Comparison of ENCODE assay signal across 7 cellular contexts in genomic region chr10:131885391-131886165, GRCh38. TPM values are rescaled to one million over a fixed set of nuclear protein-coding genes. Genes with fewer than 3 reads are reported as not detected.
A peak's percentile ranks its signal among the peaks of the same experiment; 100 is the strongest.
DNase-seq lines count a peak whose midpoint lies in the region; ATAC-seq and TF ChIP-seq lines count a peak whose summit lies in the region.

No MANE protein-coding gene starts in this region.

- H3K14ac ChIP-seq in neuronal stem cell (ENCODE audit: low read length): no peak overlapping the region

- H2BK15ac ChIP-seq in neuronal stem cell (ENCODE audit: low read length): no peak overlapping the region

- H2BK120ac ChIP-seq in neuronal stem cell (ENCODE audit: low read depth, low read length): no peak overlapping the region

- H3K9ac ChIP-seq in OCI-LY1 (ENCODE audit: low read length) (no peak overlapping the region), fibroblast of lung (ENCODE audit: insufficient read depth, low read length) (no peak overlapping the region), neuronal stem cell (ENCODE audit: low read depth, low read length, poor library complexity) (no peak overlapping the region)

- H3K79me1 ChIP-seq in neuronal stem cell (ENCODE audit: low read depth, low read length): peaks cover 3% of the 10 kb centered on the region

- TF ChIP-seq POLR2A in suprapubic skin (IDR thresholded peaks at IDR 0.05): no peak

- H3K4me2 ChIP-seq in OCI-LY1 (ENCODE audit: low read length) (no peak overlapping the region), fibroblast of lung (ENCODE audit: extremely low read depth, insufficient read depth, low read length) (no peak overlapping the region), neuronal stem cell (ENCODE audit: insufficient read depth, low read length, poor library complexity, severe bottlenecking) (no peak overlapping the region)

- DNase-seq in activated T-cell treated with anti-CD3 and anti-CD28 coated beads, Interleukin-2, amount 50 U/mL, for 24 hours: peak; percentile 91
- peak; percentile 20 to 50 for DNase-seq in fibroblast of lung (ENCODE audit: low read depth in 2 of 2)
- DNase-seq in neuronal stem cell (ENCODE audit: low spot score): peak; percentile 53
- peak in 1 of 2 donors; percentile 78 for DNase-seq in suprapubic skin (ENCODE audit: low spot score in 2 of 2)

- no peak overlapping the region for H2AFZ ChIP-seq in OCI-LY1 (ENCODE audit: low read length)
- no peak overlapping the region for H2AFZ ChIP-seq in fibroblast of lung (ENCODE audit: low read length)
- H2AFZ ChIP-seq in neuronal stem cell (ENCODE audit: low read length): peak overlapping the region; percentile 74

- no peak overlapping the region for H2BK5ac ChIP-seq in neuronal stem cell (ENCODE audit: low read length)

- H2BK12ac ChIP-seq in neuronal stem cell (ENCODE audit: low read length): no peak overlapping the region

- peak overlapping the region; percentile 19 for H4K8ac ChIP-seq in neuronal stem cell (ENCODE audit: low read depth, low read length)

- ATAC-seq in GM18858 (IDR thresholded peaks at IDR 0.05; ENCODE audit: unreplicated experiment): peak; percentile 90
- ATAC-seq in HG02970 (IDR thresholded peaks at IDR 0.05; ENCODE audit: low FRiP score, unreplicated experiment): peak; percentile 76

- H3K27ac ChIP-seq in OCI-LY1 (ENCODE audit: low read depth, low read length, poor library complexity, severe bottlenecking) (no peak overlapping the region), fibroblast of lung (ENCODE audit: insufficient read depth, low read length) (no peak overlapping the region), neuronal stem cell (replicated peaks; ENCODE audit: low read length) (no peak overlapping the region), suprapubic skin (no peak overlapping the region)

- H3K27ac Mint-ChIP-seq in activated T-cell treated with anti-CD3 and anti-CD28 coated beads, Interleukin-2, amount 50 U/mL, for 24 hours: no peak overlapping the region

- peak overlapping the region; percentile 42 for H3K4ac ChIP-seq in neuronal stem cell (ENCODE audit: low read length)

- H3K4me1 ChIP-seq in OCI-LY1 (ENCODE audit: insufficient read depth, low read length, severe bottlenecking) (no peaks in the 10 kb centered on the region), fibroblast of lung (ENCODE audit: control insufficient read depth, extremely low read depth, insufficient read depth, low read length) (no peaks in the 10 kb centered on the region), neuronal stem cell (ENCODE audit: control insufficient read depth in 2 of 2, insufficient read depth in 1 of 2, low read depth in 1 of 2, low read length in 2 of 2) (peaks cover under 1 to 2% of the 10 kb centered on the region in 2 donors), suprapubic skin (peaks cover 6% of the 10 kb centered on the region)

- H3F3A ChIP-seq in OCI-LY1 (ENCODE audit: insufficient read depth, low read length): no peaks in the 10 kb centered on the region

- H4K20me1 ChIP-seq in OCI-LY1 (ENCODE audit: insufficient read depth, low read length) (no peaks in the 10 kb centered on the region), fibroblast of lung (ENCODE audit: control insufficient read depth, extremely low read depth, insufficient read depth, low read length) (no peaks in the 10 kb centered on the region)

- H3K27me3 Mint-ChIP-seq in activated T-cell treated with anti-CD3 and anti-CD28 coated beads, Interleukin-2, amount 50 U/mL, for 24 hours: peaks cover 5% of the 10 kb centered on the region

- no peaks in the 10 kb centered on the region for H3K9me2 ChIP-seq in OCI-LY1 (ENCODE audit: low read depth, low read length)

- no CpG with 5 or more reads among the region's 25 CpGs for WGBS in neuronal stem cell (ENCODE audit: extremely low coverage in 2 of 2, insufficient read length in 2 of 2, insufficient replicate concordance in 1 of 2), 2 donors
- 52% methylated on average over 9 of the region's 25 CpGs for WGBS in suprapubic skin

- H3K27me3 ChIP-seq in OCI-LY1 (ENCODE audit: insufficient read depth, low read length): no peaks in the 10 kb centered on the region; the same call in 1 of the 2 replicates
- H3K27me3 ChIP-seq in fibroblast of lung (ENCODE audit: control insufficient read depth, insufficient read depth, low read length): no peaks in the 10 kb centered on the region
- peaks cover 0 to 3% (median 3%) of the 10 kb centered on the region in 3 experiments for H3K27me3 ChIP-seq in neuronal stem cell (ENCODE audit: control insufficient read depth in 3 of 3, insufficient read depth in 3 of 3, low read depth in 1 of 3, low read length in 3 of 3)
- H3K27me3 ChIP-seq in suprapubic skin: peaks cover 8% of the 10 kb centered on the region

- H3K36me3 ChIP-seq in OCI-LY1 (ENCODE audit: insufficient read depth, low read length) (no peaks in the 10 kb centered on the region), fibroblast of lung (ENCODE audit: control insufficient read depth, insufficient read depth, low read length) (no peaks in the 10 kb centered on the region), neuronal stem cell (replicated peaks in 1 of 2; ENCODE audit: control insufficient read depth in 2 of 2, insufficient read depth in 2 of 2, low read length in 2 of 2) (peaks cover 0 to 2% of the 10 kb centered on the region in 2 donors), suprapubic skin (no peaks in the 10 kb centered on the region)

- peaks cover 3% of the 10 kb centered on the region for H3K9me3 Mint-ChIP-seq in activated T-cell treated with anti-CD3 and anti-CD28 coated beads, Interleukin-2, amount 50 U/mL, for 24 hours

- H3K36me3 Mint-ChIP-seq in activated T-cell treated with anti-CD3 and anti-CD28 coated beads, Interleukin-2, amount 50 U/mL, for 24 hours (ENCODE audit: low read depth): no peaks in the 10 kb centered on the region

- no peak for TF ChIP-seq EP300 in suprapubic skin (IDR thresholded peaks at IDR 0.05)

- H3K9me3 ChIP-seq in OCI-LY1 (ENCODE audit: low read length): 0 out of 2 replicates have a peak, but pooled peaks cover 3% of the 10 kb centered on the region
- H3K9me3 ChIP-seq in fibroblast of lung (ENCODE audit: control insufficient read depth, insufficient read depth, low read depth, low read length): no peaks in the 10 kb centered on the region
- H3K9me3 ChIP-seq in neuronal stem cell (replicated peaks in 1 of 2; ENCODE audit: control insufficient read depth in 2 of 2, insufficient read depth in 1 of 2, low read depth in 1 of 2, low read length in 2 of 2): peaks cover 0 to 18% of the 10 kb centered on the region in 2 donors
- H3K9me3 ChIP-seq in suprapubic skin: no peaks in the 10 kb centered on the region

- H3K18ac ChIP-seq in neuronal stem cell (ENCODE audit: low read length): no peak overlapping the region

- no peak overlapping the region for H3K4me3 Mint-ChIP-seq in activated T-cell treated with anti-CD3 and anti-CD28 coated beads, Interleukin-2, amount 50 U/mL, for 24 hours

- H2AK5ac ChIP-seq in neuronal stem cell (ENCODE audit: low read depth, low read length): peak overlapping the region; percentile 10

- H3K79me2 ChIP-seq in OCI-LY1 (ENCODE audit: insufficient read depth, low read length) (no peaks in the 10 kb centered on the region), fibroblast of lung (ENCODE audit: control insufficient read depth, insufficient read depth, low read length) (no peaks in the 10 kb centered on the region)

- H4K91ac ChIP-seq in neuronal stem cell (ENCODE audit: low read depth, low read length, poor library complexity): no peak overlapping the region

- H3K23ac ChIP-seq in neuronal stem cell (ENCODE audit: low read depth, low read length, poor library complexity): peak overlapping the region; percentile 73

- peak; percentile 86 for TF ChIP-seq CTCF in OCI-LY1 (IDR thresholded peaks at IDR 0.05; ENCODE audit: low read length)
- peak; percentile 87 to 92 for TF ChIP-seq CTCF in fibroblast of lung (conservative IDR thresholded peaks at IDR 0.05 in 1 of 2, IDR thresholded peaks at IDR 0.05 in 1 of 2; ENCODE audit: low read depth in 1 of 2, low read length in 2 of 2)
- peak; percentile 83 to 95 for TF ChIP-seq CTCF in suprapubic skin (IDR thresholded peaks at IDR 0.05)

- H3K4me3 ChIP-seq in OCI-LY1 (ENCODE audit: low read depth, low read length, poor library complexity, severe bottlenecking) (no peak overlapping the region), fibroblast of lung (replicated peaks in 1 of 4; ENCODE audit: control extremely low read depth in 1 of 4, insufficient read depth in 1 of 4, low read depth in 3 of 4, low read length in 4 of 4) (no peak overlapping the region), neuronal stem cell (ENCODE audit: low read length in 2 of 2) (no peak overlapping the region), suprapubic skin (no peak overlapping the region)

- peaks cover 16% of the 10 kb centered on the region for H3K4me1 Mint-ChIP-seq in activated T-cell treated with anti-CD3 and anti-CD28 coated beads, Interleukin-2, amount 50 U/mL, for 24 hours (ENCODE audit: low read depth)

RNA-seq across cellular contexts. Expression of gene PPP2R2D, which starts 15.2 kb away (rescaled TPM):
- total RNA-seq in fibroblast of lung (22.1 and 23.3 TPM in 2 replicates), suprapubic skin (10 to 100 TPM; 22.6 to 67.2 (median 30.1) TPM)
- polyA plus RNA-seq in fibroblast of lung: 25.4 and 31.6 TPM in 2 replicates
- polyA plus RNA-seq in fibroblast of lung (2012): 20.7 and 26.5 TPM in 2 replicates
- 16.7 and 35.2 TPM in 2 replicates for polyA minus RNA-seq in fibroblast of lung (ENCODE audit: low replicate concordance)
- 26.3 TPM for polyA plus RNA-seq in neuronal stem cell (2013, experiment 1 of 2)
- polyA plus RNA-seq in neuronal stem cell (2013, experiment 2 of 2): 26.5 TPM
